Comparison of ENCODE assay signal across 17 cellular contexts in genomic region chr2:39154944-39155343, GRCh38.
"Had no signal": no experiment of that assay in that cellular context is flagged by ENCODE, and none has a peak within 500 bp of the region (broad histone marks: within the 10 kb centered on the region; RNA-seq: fewer than 3 reads in every experiment).

No MANE protein-coding gene starts in this region.

- H3K9me3 ChIP-seq: colonic mucosa, mucosa of descending colon, right atrium auricular region, stomach had no signal

- DNase-seq: colonic mucosa; dermis blood vessel endothelial cell; effector CD4-positive, alpha-beta T cell; endodermal cell; foreskin melanocyte; head of caudate nucleus; islet precursor cell; mammary epithelial cell; mucosa of descending colon; natural killer cell; small intestine; stimulated activated CD4-positive, alpha-beta T cell treated with anti-CD3 and anti-CD28 coated beads, Interleukin-12 subunit alpha, Interleukin-12 subunit beta, amount 100 ng/mL, for 4 hours; stimulated activated naive CD4-positive, alpha-beta T cell; stomach had no signal

- H3K36me3 ChIP-seq: colonic mucosa, right atrium auricular region, stomach had no signal

- H3K27me3 ChIP-seq: colonic mucosa, hepatocyte, right atrium auricular region, stomach had no signal

- H3K4me3 ChIP-seq: colonic mucosa, hepatocyte, mucosa of descending colon, right atrium auricular region, stomach had no signal

- H3K27ac ChIP-seq: colonic mucosa, hepatocyte, right atrium auricular region, stomach had no signal

- H3K4me1 ChIP-seq: colonic mucosa, right atrium auricular region had no signal

- ATAC-seq: left lobe of liver, mucosa of descending colon, natural killer cell had no signal
